Comparison of ENCODE assay signal across 15 cellular contexts in the genomic region with DNA sequence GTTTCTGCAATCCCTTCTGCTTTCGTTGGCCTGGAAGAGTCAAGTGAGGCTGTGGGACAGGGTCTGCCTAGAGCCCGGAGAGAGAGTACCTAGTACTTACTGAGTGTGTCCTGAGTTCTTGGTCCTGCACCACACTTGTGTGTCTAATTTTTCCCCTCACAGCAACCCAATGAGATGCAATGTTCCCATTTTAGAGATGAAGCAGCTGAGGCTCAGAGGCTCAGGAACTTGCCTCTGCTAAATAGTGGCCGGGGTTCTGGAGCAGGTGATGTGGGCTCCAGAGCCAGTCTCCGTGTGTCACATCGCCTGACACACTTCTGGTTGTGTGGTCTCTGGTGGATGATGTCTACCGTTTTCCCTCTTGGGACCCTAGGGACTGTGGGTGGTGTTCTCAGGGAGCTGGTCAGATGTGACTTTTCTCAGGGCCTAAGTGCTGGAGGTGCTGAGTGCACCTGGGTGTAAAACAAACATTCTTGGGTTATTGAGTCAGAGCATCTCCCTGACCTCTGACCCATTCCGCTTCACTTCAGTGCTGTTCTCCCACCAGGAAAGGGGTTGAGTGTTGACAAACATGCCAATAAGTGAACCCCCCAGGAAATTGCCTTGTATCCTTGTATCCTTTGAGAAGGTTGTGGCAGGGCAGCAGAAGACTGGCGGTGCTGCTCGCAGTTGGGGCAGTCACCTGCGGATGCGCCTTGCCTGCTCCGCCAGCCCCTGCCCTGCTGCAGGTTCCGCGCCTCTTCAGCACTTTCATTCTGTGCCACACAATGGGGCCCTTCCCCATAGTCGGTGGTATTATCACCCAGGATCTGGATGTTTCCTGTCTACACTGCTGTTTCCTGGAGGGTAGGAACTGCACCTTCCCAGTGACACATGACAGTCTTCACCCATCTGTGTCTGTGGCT. TPM values are rescaled to one million over a fixed set of nuclear protein-coding genes. Genes with fewer than 3 reads are reported as not detected.
DNase-seq lines count a peak whose midpoint lies in the region; ATAC-seq, FAIRE-seq and TF ChIP-seq lines count a peak whose summit lies in the region.
"Had no signal": no experiment of that assay in that cellular context is flagged by ENCODE, and none has a peak within 500 bp of the region (broad histone marks: within the 10 kb centered on the region; RNA-seq: fewer than 3 reads in every experiment).

No MANE protein-coding gene starts in this region.

- H3K9me3 Mint-ChIP-seq in activated CD8-positive, alpha-beta memory T cell treated with anti-CD3 and anti-CD28 coated beads, Interleukin-2, amount 10 ng/mL, durations not matched to agents 7 days and 5 days (ENCODE audit: low read depth), result no peaks in the 10 kb centered on the region

- no peak for DNase-seq in activated CD8-positive, alpha-beta memory T cell treated with anti-CD3 and anti-CD28 coated beads, Interleukin-2, amount 10 ng/mL, durations not matched to agents 7 days and 5 days
- no peak for DNase-seq in activated CD8-positive, alpha-beta memory T cell treated with anti-CD3 and anti-CD28 coated beads, Interleukin-2, amount 50 U/mL, for 4 hours
- DNase-seq in RCC 7860 (ENCODE audit: low spot score) (peak; percentile 87), kidney epithelial cell (ENCODE audit: low read depth) (peak; percentile 86), upper lobe of right lung (peak; percentile 59), small intestine (no peak), NCI-H2081 treated with DMSO at 0.1 percent for 48 hours (lab: John Stamatoyannopoulos, UW) (no peak), HUDEP-2 (lab: John Stamatoyannopoulos, UW; ENCODE audit: unreplicated experiment in 76 of 76) (no peak)
- DNase-seq: activated T-cell treated with anti-CD3 and anti-CD28 coated beads for 4 hours, left ventricle myocardium superior, occipital lobe had no signal

- H3K9me3 ChIP-seq in upper lobe of right lung (no peaks in the 10 kb centered on the region), small intestine (ENCODE audit: control insufficient read depth, low read depth) (no peaks in the 10 kb centered on the region)
- H3K9me3 ChIP-seq: SJSA1, tibial nerve had no signal

- no peak for ATAC-seq in activated CD8-positive, alpha-beta memory T cell treated with anti-CD3 and anti-CD28 coated beads, Interleukin-2, amount 10 ng/mL, durations not matched to agents 7 days and 5 days
- no peak for ATAC-seq in upper lobe of right lung
- ATAC-seq: left ventricle myocardium superior had no signal

- H3K4me3 ChIP-seq in kidney epithelial cell (ENCODE audit: low read depth, low read length), result no peak overlapping the region
- H3K4me3 ChIP-seq in upper lobe of right lung, result no peak overlapping the region
- no peak overlapping the region for H3K4me3 ChIP-seq in small intestine (ENCODE audit: low read depth in 1 of 2, low read length in 2 of 2)
- H3K4me3 ChIP-seq: SJSA1, tibial nerve had no signal

- no peak for TF ChIP-seq CTCF in kidney epithelial cell (IDR thresholded peaks at IDR 0.05; ENCODE audit: insufficient read depth, low read length, poor library complexity, severe bottlenecking)
- no peak for TF ChIP-seq CTCF in upper lobe of right lung (IDR thresholded peaks at IDR 0.05)

- H3K27me3 Mint-ChIP-seq in activated CD8-positive, alpha-beta memory T cell treated with anti-CD3 and anti-CD28 coated beads, Interleukin-2, amount 10 ng/mL, durations not matched to agents 7 days and 5 days, result no peaks in the 10 kb centered on the region

- intact Hi-C loops in upper lobe of right lung (cut with DNase I), result no loop called here

- FAIRE-seq in RCC 7860 (lab: Jason Lieb, UNC), result peak; percentile 83
- no peak for FAIRE-seq in small intestine (lab: Jason Lieb, UNC)
- FAIRE-seq: GM19239, H54 had no signal

- H3K27me3 ChIP-seq in kidney epithelial cell (ENCODE audit: control insufficient read depth, insufficient read depth, low read length) (no peaks in the 10 kb centered on the region), upper lobe of right lung (no peaks in the 10 kb centered on the region), small intestine (ENCODE audit: control insufficient read depth in 2 of 2, insufficient read depth in 2 of 2, low read length in 2 of 2) (no peaks in the 10 kb centered on the region)
- H3K27me3 ChIP-seq: SJSA1, tibial nerve had no signal

- no peaks in the 10 kb centered on the region for H3K36me3 ChIP-seq in kidney epithelial cell (ENCODE audit: control insufficient read depth, insufficient read depth, low read length)
- no peaks in the 10 kb centered on the region for H3K36me3 ChIP-seq in upper lobe of right lung
- H3K36me3 ChIP-seq in small intestine (ENCODE audit: control insufficient read depth in 2 of 2, insufficient read depth in 2 of 2, low read length in 2 of 2), result no peaks in the 10 kb centered on the region
- H3K36me3 ChIP-seq: tibial nerve had no signal

- no peak overlapping the region for H3K4me3 Mint-ChIP-seq in activated CD8-positive, alpha-beta memory T cell treated with anti-CD3 and anti-CD28 coated beads, Interleukin-2, amount 10 ng/mL, durations not matched to agents 7 days and 5 days

- H3K27ac ChIP-seq in upper lobe of right lung, result no peak overlapping the region
- H3K27ac ChIP-seq in small intestine (ENCODE audit: low read depth in 1 of 2, low read length in 1 of 2), result no peak overlapping the region
- H3K27ac ChIP-seq: SJSA1, tibial nerve had no signal

- peaks cover 32% of the 10 kb centered on the region for H3K4me1 Mint-ChIP-seq in activated CD8-positive, alpha-beta memory T cell treated with anti-CD3 and anti-CD28 coated beads, Interleukin-2, amount 10 ng/mL, durations not matched to agents 7 days and 5 days

- 83 to 91% (median 88%) methylated on average over 15 of the region's 15 CpGs for WGBS in small intestine, 3 donors

- CTCF ChIA-PET in activated CD8-positive, alpha-beta memory T cell treated with anti-CD3 and anti-CD28 coated beads, Interleukin-2, amount 10 ng/mL, durations not matched to agents 7 days and 5 days (lab: Charles Lee), result interaction anchor here (1.0 kb wide), 1 partner anchor 11 kb away, joined by 5 read pairs; no protein-coding TSS in a partner anchor

- peaks cover 11% of the 10 kb centered on the region for H3K36me3 Mint-ChIP-seq in activated CD8-positive, alpha-beta memory T cell treated with anti-CD3 and anti-CD28 coated beads, Interleukin-2, amount 10 ng/mL, durations not matched to agents 7 days and 5 days

- peaks cover 33% of the 10 kb centered on the region for H3K4me1 ChIP-seq in upper lobe of right lung
- H3K4me1 ChIP-seq in small intestine (ENCODE audit: control insufficient read depth in 2 of 2, insufficient read depth in 1 of 2, low read depth in 1 of 2, low read length in 1 of 2), result peaks cover 9 to 10% of the 10 kb centered on the region in 2 donors
- H3K4me1 ChIP-seq: tibial nerve had no signal

- peak overlapping the region; percentile 65 for H3K27ac Mint-ChIP-seq in activated CD8-positive, alpha-beta memory T cell treated with anti-CD3 and anti-CD28 coated beads, Interleukin-2, amount 10 ng/mL, durations not matched to agents 7 days and 5 days

RNA-seq across cellular contexts. Expression of a gene that starts 32.1 kb away (rescaled TPM):
- total RNA-seq in activated CD8-positive, alpha-beta memory T cell treated with anti-CD3 and anti-CD28 coated beads, Interleukin-2, amount 10 ng/mL, durations not matched to agents 7 days and 5 days, result 10 to 100 TPM; 32.2 to 45.8 TPM
- total RNA-seq in kidney epithelial cell (19.6 and 20.7 TPM in 2 replicates), upper lobe of right lung (77.1 TPM)
- 1 to 10 TPM; 2.2 to 7.3 (median 2.5) TPM for polyA plus RNA-seq in small intestine

Comparison
In these comparisons a context has a peak if more than half of its experiments do, and no peak if none do; other contexts are left out.
1. DNase-seq: peak in RCC 7860 (single experiment), kidney epithelial cell (single experiment) and upper lobe of right lung (single experiment); none in activated CD8-positive, alpha-beta memory T cell treated with anti-CD3 and anti-CD28 coated beads, Interleukin-2, amount 10 ng/mL, durations not matched to agents 7 days and 5 days (single experiment), activated CD8-positive, alpha-beta memory T cell treated with anti-CD3 and anti-CD28 coated beads, Interleukin-2, amount 50 U/mL, for 4 hours (single experiment), small intestine (single experiment), NCI-H2081 treated with DMSO at 0.1 percent for 48 hours (single experiment) and HUDEP-2 (0 of 76).